Comparison of ENCODE assay signal across 18 cellular contexts in genomic region chr22:24291538-24292201, GRCh38. TPM values are rescaled to one million over a fixed set of nuclear protein-coding genes. Genes with fewer than 3 reads are reported as not detected.
DNase-seq lines count a peak whose midpoint lies in the region; ATAC-seq and TF ChIP-seq lines count a peak whose summit lies in the region.
"Had no signal": no experiment of that assay in that cellular context is flagged by ENCODE, and none has a peak within 500 bp of the region (broad histone marks: within the 10 kb centered on the region; RNA-seq: fewer than 3 reads in every experiment).

No MANE protein-coding gene starts in this region.

- no peaks in the 10 kb centered on the region for H3K27me3 Mint-ChIP-seq in endodermal cell (ENCODE audit: insufficient read depth)
- no peaks in the 10 kb centered on the region for H3K27me3 Mint-ChIP-seq in activated naive CD8-positive, alpha-beta T cell treated with anti-CD3 and anti-CD28 coated beads, Interleukin-2, amount 50 U/mL, for 24 hours
- H3K27me3 Mint-ChIP-seq: T-helper 17 cell had no signal

- intact Hi-C loops in left ventricle myocardium inferior (cut with micrococcal nuclease): no loop called here
- intact Hi-C loops in Right ventricle myocardium inferior (cut with DNase I): no loop called here
- intact Hi-C loops in uterus (cut with DNase I; ENCODE audit: low total_unique reads): no loop called here

- peaks cover 10% of the 10 kb centered on the region for H3K79me1 ChIP-seq in trophoblast cell (ENCODE audit: low read length)

- WGBS in endodermal cell (ENCODE audit: insufficient coverage in 1 of 2, insufficient read length in 1 of 2), 2 experiments: 97% methylated on average over 3 of the region's 3 CpGs; no CpG with 5 or more reads in 1 of the 2 experiments
- no CpG with 5 or more reads among the region's 3 CpGs for WGBS in trophoblast cell (ENCODE audit: extremely low coverage, insufficient coverage, insufficient read length)

- peak overlapping the region; percentile 100 for H3K4ac ChIP-seq in trophoblast cell (ENCODE audit: low read depth, low read length)

- H4K12ac ChIP-seq in trophoblast cell (ENCODE audit: low read depth, low read length): no peak overlapping the region

- H3K9ac ChIP-seq in endodermal cell (ENCODE audit: extremely low read depth, low read length, poor library complexity, severe bottlenecking): no peak overlapping the region
- no peak overlapping the region for H3K9ac ChIP-seq in trophoblast cell (ENCODE audit: low read length)

- peak overlapping the region; percentile 82 for H3K14ac ChIP-seq in trophoblast cell (ENCODE audit: low read length)

- ATAC-seq in Right ventricle myocardium inferior (no peak), HG03159 (IDR thresholded peaks at IDR 0.05; ENCODE audit: unreplicated experiment) (no peak)
- ATAC-seq in activated naive CD8-positive, alpha-beta T cell treated with anti-CD3 and anti-CD28 coated beads, Interleukin-2, amount 50 U/mL, for 24 hours: no peak
- ATAC-seq: T-helper 17 cell had no signal

- peak overlapping the region; percentile 35 for H3K27ac Mint-ChIP-seq in endodermal cell
- H3K27ac Mint-ChIP-seq in activated naive CD8-positive, alpha-beta T cell treated with anti-CD3 and anti-CD28 coated beads, Interleukin-2, amount 50 U/mL, for 24 hours: no peak overlapping the region
- H3K27ac Mint-ChIP-seq: T-helper 17 cell had no signal

- no peaks in the 10 kb centered on the region for H3K9me3 ChIP-seq in left ventricle myocardium inferior (replicated peaks)
- H3K9me3 ChIP-seq in endodermal cell (ENCODE audit: control insufficient read depth, low read length): no peaks in the 10 kb centered on the region
- no peaks in the 10 kb centered on the region for H3K9me3 ChIP-seq in trophoblast cell (ENCODE audit: insufficient read depth, low read depth, low read length)
- H3K9me3 ChIP-seq in uterus: no peaks in the 10 kb centered on the region

- no peak for TF ChIP-seq POLR2A in uterus (IDR thresholded peaks at IDR 0.05)

- H3K23ac ChIP-seq in trophoblast cell (ENCODE audit: low read length): peak overlapping the region; percentile 27

- peak overlapping the region; percentile 62 for H4K91ac ChIP-seq in trophoblast cell (ENCODE audit: low read depth, low read length)

- H2BK12ac ChIP-seq in trophoblast cell (ENCODE audit: low read length): peak overlapping the region; percentile 76

- H3K4me3 ChIP-seq in left ventricle myocardium inferior (no peak overlapping the region), endodermal cell (ENCODE audit: low read length) (no peak overlapping the region), trophoblast cell (ENCODE audit: low read depth, low read length) (no peak overlapping the region), uterus (no peak overlapping the region)

- H3K4me1 Mint-ChIP-seq in endodermal cell: peaks cover 6% of the 10 kb centered on the region
- peaks cover 40% of the 10 kb centered on the region for H3K4me1 Mint-ChIP-seq in activated naive CD8-positive, alpha-beta T cell treated with anti-CD3 and anti-CD28 coated beads, Interleukin-2, amount 50 U/mL, for 24 hours

- H3K9me3 Mint-ChIP-seq in endodermal cell: no peaks in the 10 kb centered on the region
- no peaks in the 10 kb centered on the region for H3K9me3 Mint-ChIP-seq in activated naive CD8-positive, alpha-beta T cell treated with anti-CD3 and anti-CD28 coated beads, Interleukin-2, amount 50 U/mL, for 24 hours
- H3K9me3 Mint-ChIP-seq: neural crest cell had no signal

- no peak overlapping the region for H2AFZ ChIP-seq in trophoblast cell (ENCODE audit: insufficient read depth, low read length, poor library complexity)

- H3K4me2 ChIP-seq in trophoblast cell (ENCODE audit: low read length): no peak overlapping the region

- H4K8ac ChIP-seq in trophoblast cell (ENCODE audit: low read depth, low read length): peak overlapping the region; percentile 70

- H3K27me3 ChIP-seq in left ventricle myocardium inferior (ENCODE audit: low read depth): no peaks in the 10 kb centered on the region
- H3K27me3 ChIP-seq in endodermal cell (ENCODE audit: control insufficient read depth, insufficient read depth, low read length, poor library complexity, severe bottlenecking): no peaks in the 10 kb centered on the region
- H3K27me3 ChIP-seq in trophoblast cell (ENCODE audit: insufficient read depth, low read length): no peaks in the 10 kb centered on the region
- H3K27me3 ChIP-seq in uterus: no peaks in the 10 kb centered on the region

- peak overlapping the region; percentile 92 for H3K18ac ChIP-seq in trophoblast cell (ENCODE audit: low read length)

- TF ChIP-seq CTCF in left ventricle myocardium inferior (IDR thresholded peaks at IDR 0.05; ENCODE audit: borderline replicate concordance) (no peak), endodermal cell (conservative IDR thresholded peaks at IDR 0.05) (no peak), uterus (IDR thresholded peaks at IDR 0.05) (no peak)

- peaks cover 7% of the 10 kb centered on the region for H3K79me2 ChIP-seq in trophoblast cell (ENCODE audit: control insufficient read depth, insufficient read depth, low read length, poor library complexity)

- H3K4me1 ChIP-seq in left ventricle myocardium inferior: peaks cover 83% of the 10 kb centered on the region
- H3K4me1 ChIP-seq in endodermal cell (ENCODE audit: control insufficient read depth, insufficient read depth, low read length): no peaks in the 10 kb centered on the region
- H3K4me1 ChIP-seq in trophoblast cell (ENCODE audit: control insufficient read depth in 1 of 2, insufficient read depth in 2 of 2, low read length in 2 of 2): peaks cover 7 to 17% of the 10 kb centered on the region in 2 experiments
- H3K4me1 ChIP-seq in uterus: peaks cover 10 to 16% of the 10 kb centered on the region in 2 donors

- peak overlapping the region; percentile 51 for H2BK120ac ChIP-seq in trophoblast cell (ENCODE audit: insufficient read depth, low read length, poor library complexity)

- H2AK5ac ChIP-seq in trophoblast cell (ENCODE audit: low read length): peak overlapping the region; percentile 96

- peak overlapping the region; percentile 79 for H2BK5ac ChIP-seq in trophoblast cell (ENCODE audit: low read depth, low read length, poor library complexity)

- DNase-seq in left ventricle myocardium inferior: no peak
- DNase-seq in Right ventricle myocardium inferior (ENCODE audit: missing footprints): no peak
- no peak for DNase-seq in endodermal cell
- no peak for DNase-seq in trophoblast cell
- DNase-seq in uterus: no peak
- DNase-seq in mucosa of gallbladder (ENCODE audit: low spot score): no peak
- DNase-seq in activated naive CD8-positive, alpha-beta T cell treated with anti-CD3 and anti-CD28 coated beads, Interleukin-2, amount 50 U/mL, for 24 hours: no peak
- DNase-seq: activated CD4-positive, CD25-positive, alpha-beta regulatory T cell; activated CD8-positive, alpha-beta memory T cell treated with anti-CD3 and anti-CD28 coated beads for 24 hours; amygdala; foreskin melanocyte; mesenchymal stem cell; NCI-H1092; stimulated activated CD4-positive, alpha-beta T cell treated with anti-CD3 and anti-CD28 coated beads, Interleukin-2, amount 100 ng/mL, for 48 hours; T-helper 17 cell had no signal

- peak overlapping the region; percentile 88 for H3K27ac ChIP-seq in left ventricle myocardium inferior (replicated peaks)
- no peak overlapping the region for H3K27ac ChIP-seq in endodermal cell (ENCODE audit: low read depth, low read length)
- H3K27ac ChIP-seq in trophoblast cell (ENCODE audit: low read depth, low read length): no peak overlapping the region
- H3K27ac ChIP-seq in uterus: peak overlapping the region; percentile 25 to 34

- H3K4me3 Mint-ChIP-seq in endodermal cell: no peak overlapping the region
- no peak overlapping the region for H3K4me3 Mint-ChIP-seq in activated naive CD8-positive, alpha-beta T cell treated with anti-CD3 and anti-CD28 coated beads, Interleukin-2, amount 50 U/mL, for 24 hours
- H3K4me3 Mint-ChIP-seq: neural crest cell, T-helper 17 cell had no signal

- peaks cover 6% of the 10 kb centered on the region for H3K36me3 Mint-ChIP-seq in endodermal cell (ENCODE audit: low read depth)
- peaks cover 4% of the 10 kb centered on the region for H3K36me3 Mint-ChIP-seq in activated naive CD8-positive, alpha-beta T cell treated with anti-CD3 and anti-CD28 coated beads, Interleukin-2, amount 50 U/mL, for 24 hours (ENCODE audit: low read depth)

- no peaks in the 10 kb centered on the region for H3K36me3 ChIP-seq in left ventricle myocardium inferior
- peaks cover under 1% of the 10 kb centered on the region for H3K36me3 ChIP-seq in endodermal cell (ENCODE audit: control insufficient read depth, insufficient read depth, low read length)
- peaks cover 0 to 2% of the 10 kb centered on the region in 2 experiments for H3K36me3 ChIP-seq in trophoblast cell (ENCODE audit: control insufficient read depth in 1 of 2, insufficient read depth in 2 of 2, low read length in 2 of 2)
- H3K36me3 ChIP-seq in uterus: no peaks in the 10 kb centered on the region

RNA-seq across cellular contexts. Expression of gene SPECC1L, which starts 21.0 kb away (rescaled TPM):
- total RNA-seq in left ventricle myocardium inferior (51.9 TPM), Right ventricle myocardium inferior (45.7 TPM), endodermal cell (10 to 100 TPM; 61.9 to 69.1 TPM), uterus (100 to 1,000 TPM in 1 of 4 donors, 10 to 100 TPM in 3; 18.2 to 114 (median 55.3) TPM), mucosa of gallbladder (65.7 TPM)
- 37.2 TPM for polyA plus RNA-seq in endodermal cell (2013, experiment 1 of 2)
- 37.3 TPM for polyA plus RNA-seq in endodermal cell (2013, experiment 2 of 2)
- polyA plus RNA-seq in trophoblast cell (2013): 28.4 and 30.4 TPM in 2 replicates

RNA-seq across cellular contexts. Expression of gene GGT5, which starts 46.8 kb away (rescaled TPM):
- total RNA-seq in left ventricle myocardium inferior: 21.1 TPM
- total RNA-seq in Right ventricle myocardium inferior: 27.6 TPM
- under 1 TPM in 1 of 2 donors, not detected in 1; 0.29 TPM for total RNA-seq in endodermal cell
- 0.61 TPM for polyA plus RNA-seq in endodermal cell (2013, experiment 1 of 2)
- polyA plus RNA-seq in endodermal cell (2013, experiment 2 of 2): 0.79 TPM
- polyA plus RNA-seq in trophoblast cell (2013): 8.2 and 9.1 TPM in 2 replicates
- 10 to 100 TPM in 3 of 4 donors, 1 to 10 TPM in 1; 4.1 to 95.9 (median 54.9) TPM for total RNA-seq in uterus
- 21.8 TPM for total RNA-seq in mucosa of gallbladder
- total RNA-seq: Daoy, T-helper 17 cell had no signal

Comparison
In these comparisons a context has a peak if more than half of its experiments do, and no peak if none do; other contexts are left out.
1. H3K27ac ChIP-seq: peak in left ventricle myocardium inferior (single experiment) and uterus (2 of 2); none in endodermal cell (single experiment) and trophoblast cell (single experiment).
2. RNA of gene GGT5, which starts 46.8 kb away (total RNA-seq): 4.1 to 95.9 TPM in uterus, 27.6 TPM in Right ventricle myocardium inferior (single experiment), 21.8 TPM in mucosa of gallbladder (single experiment) and 21.1 TPM in left ventricle myocardium inferior (single experiment); 0.29 TPM in endodermal cell; every median in the first group is over 4 times any median in the second.